Comparison of ENCODE assay signal across 1 cellular context in the genomic region with DNA sequence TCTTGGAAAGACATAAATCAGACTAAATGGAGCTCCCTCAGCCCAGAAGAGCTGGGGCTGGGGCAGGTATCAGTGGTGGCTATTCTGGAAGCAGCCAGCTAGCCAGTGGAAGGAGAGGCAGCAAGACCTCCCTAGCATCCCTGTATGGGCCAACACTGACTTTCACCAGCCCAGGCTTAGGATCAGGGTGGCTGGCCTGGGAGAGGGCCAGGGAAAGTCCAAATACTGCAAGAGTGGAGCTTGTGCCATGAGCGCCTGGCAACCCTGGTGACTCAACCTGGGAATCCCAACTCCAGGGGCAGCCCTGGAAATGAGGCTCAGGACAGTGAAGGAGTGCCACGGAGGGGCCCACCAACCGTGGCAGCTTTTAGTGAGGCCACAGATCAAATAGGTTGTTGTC.
TF ChIP-seq lines count a peak whose summit lies in the region.

No MANE protein-coding gene starts in this region.

TF ChIP-seq in WTC11, 78 proteins besides CTCF, POLR2A, EP300 and RAD21 (continued from another document):
- TF ChIP-seq, protein P1, sequence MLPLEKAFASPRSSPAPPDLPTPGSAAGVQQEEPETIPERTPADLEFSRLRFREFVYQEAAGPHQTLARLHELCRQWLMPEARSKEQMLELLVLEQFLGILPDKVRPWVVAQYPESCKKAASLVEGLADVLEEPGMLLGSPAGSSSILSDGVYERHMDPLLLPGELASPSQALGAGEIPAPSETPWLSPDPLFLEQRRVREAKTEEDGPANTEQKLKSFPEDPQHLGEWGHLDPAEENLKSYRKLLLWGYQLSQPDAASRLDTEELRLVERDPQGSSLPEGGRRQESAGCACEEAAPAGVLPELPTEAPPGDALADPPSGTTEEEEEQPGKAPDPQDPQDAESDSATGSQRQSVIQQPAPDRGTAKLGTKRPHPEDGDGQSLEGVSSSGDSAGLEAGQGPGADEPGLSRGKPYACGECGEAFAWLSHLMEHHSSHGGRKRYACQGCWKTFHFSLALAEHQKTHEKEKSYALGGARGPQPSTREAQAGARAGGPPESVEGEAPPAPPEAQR (CRISPR knock-in tag; IDR thresholded peaks at IDR 0.05): no peak
